ENCODE assay signal across 8 cellular contexts in the genomic region with DNA sequence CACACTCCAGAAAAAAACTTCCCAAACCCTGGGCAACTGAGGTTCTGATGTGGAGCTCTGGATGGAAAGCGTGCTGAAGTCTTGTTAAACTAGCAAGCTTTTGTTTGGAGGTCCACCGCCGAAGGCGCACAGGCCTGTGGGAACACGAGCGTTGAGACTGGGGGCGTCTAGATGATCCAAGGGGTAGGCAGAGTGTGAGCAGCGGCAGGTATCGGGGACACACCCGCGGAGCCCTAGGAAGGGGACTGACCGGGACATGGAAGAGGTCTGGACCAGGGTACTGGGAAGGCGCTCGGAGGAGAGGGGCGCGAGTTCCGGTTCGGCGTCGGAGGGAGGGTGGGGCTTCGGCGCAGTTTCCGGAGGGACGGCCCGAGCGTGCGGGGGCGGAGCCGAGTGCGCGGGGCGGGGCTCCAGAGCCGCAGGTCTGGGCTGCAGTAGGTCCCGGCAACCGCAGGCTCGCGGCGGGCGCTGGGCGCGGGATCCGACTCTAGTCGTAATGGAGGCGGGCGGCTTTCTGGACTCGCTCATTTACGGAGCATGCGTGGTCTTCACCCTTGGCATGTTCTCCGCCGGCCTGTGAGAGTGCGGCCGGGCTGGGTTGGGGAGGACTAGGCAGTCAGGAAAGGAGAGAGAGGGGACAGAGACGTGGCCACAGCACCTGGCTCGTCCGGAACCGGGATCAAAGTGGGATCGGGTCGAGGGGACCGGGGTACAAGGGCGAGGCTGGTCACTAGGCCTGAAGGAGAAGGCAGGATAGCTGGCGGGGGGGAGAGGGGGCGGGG. TPM values are rescaled to one million over a fixed set of nuclear protein-coding genes. Genes with fewer than 3 reads are reported as not detected.
DNase-seq lines count a peak whose midpoint lies in the region; ATAC-seq and TF ChIP-seq lines count a peak whose summit lies in the region.

Gene SLC50A1 (plus strand): TSS at position 437 of the 782 bp plus-strand sequence. CDS start 60 bp downstream, at position 497.

- intact Hi-C loops in activated CD4-positive, alpha-beta T cell treated with anti-CD3 and anti-CD28 coated beads, Interleukin-2, amount 10 ng/mL, durations not matched to agents 24 days and 14 days (cut with micrococcal nuclease): loop anchor here (1.0 to 5.0 kb wide), 4 partner anchors 8 to 153 kb away; partner anchors contain the start of genes EFNA1, FLAD1 and ZBTB7B
- intact Hi-C loops in colonic mucosa (cut with DNase I): no loop called here

- H3K4me2 ChIP-seq in BLaER1: peak within 1 kb of the TSS; percentile 89

- peak within 1 kb of the TSS; percentile 98 for H3K27ac Mint-ChIP-seq in activated CD4-positive, alpha-beta T cell treated with anti-CD3 and anti-CD28 coated beads, Interleukin-2, amount 10 ng/mL, durations not matched to agents 24 days and 14 days

- H3K9ac ChIP-seq in BLaER1 (peak within 1 kb of the TSS; percentile 84), colonic mucosa (ENCODE audit: low read depth in 2 of 2, low read length in 2 of 2) (peak within 1 kb of the TSS; percentile 97)

- no peaks in the 10 kb centered on the region for H3K27me3 ChIP-seq in BLaER1
- H3K27me3 ChIP-seq in colonic mucosa: no peaks in the 10 kb centered on the region

- peak; percentile 97 for DNase-seq in NCI-H69 (lab: John Stamatoyannopoulos, UW)
- DNase-seq in activated CD4-positive, alpha-beta T cell treated with anti-CD3 and anti-CD28 coated beads, Interleukin-2, amount 10 ng/mL, durations not matched to agents 24 days and 14 days: peak; percentile 98
- peak; percentile 95 for DNase-seq in colonic mucosa
- DNase-seq in left lobe of liver (ENCODE audit: low spot score): peak; percentile 95
- DNase-seq in stimulated activated CD4-positive, alpha-beta T cell treated with anti-CD3 and anti-CD28 coated beads, Interleukin-2, amount 100 ng/mL, for 24 hours: peak; percentile 93 to 97

- no peaks in the 10 kb centered on the region for H4K20me1 ChIP-seq in BLaER1

- peak within 1 kb of the TSS; percentile 91 for H3K27ac ChIP-seq in BLaER1
- peak within 1 kb of the TSS; percentile 98 for H3K27ac ChIP-seq in colonic mucosa

- H3K36me3 Mint-ChIP-seq in activated CD4-positive, alpha-beta T cell treated with anti-CD3 and anti-CD28 coated beads, Interleukin-2, amount 10 ng/mL, durations not matched to agents 24 days and 14 days (ENCODE audit: low read depth): peaks cover 30% of the 10 kb centered on the region

- peaks cover 59% of the 10 kb centered on the region for H3K36me3 ChIP-seq in BLaER1
- H3K36me3 ChIP-seq in colonic mucosa: peaks cover 6% of the 10 kb centered on the region

- ATAC-seq in GM19351 (IDR thresholded peaks at IDR 0.05; ENCODE audit: unreplicated experiment): peak; percentile 71
- peak; percentile 74 for ATAC-seq in HG03521 (IDR thresholded peaks at IDR 0.05; ENCODE audit: unreplicated experiment)
- ATAC-seq in left lobe of liver: peak; percentile 75

- no peaks in the 10 kb centered on the region for H3K9me3 ChIP-seq in BLaER1
- H3K9me3 ChIP-seq in colonic mucosa: no peaks in the 10 kb centered on the region

- peak; percentile 21 for TF ChIP-seq CTCF in colonic mucosa (IDR thresholded peaks at IDR 0.05)

- H3K4me3 ChIP-seq in BLaER1: peak within 1 kb of the TSS; percentile 80
- H3K4me3 ChIP-seq in colonic mucosa: peak within 1 kb of the TSS; percentile 45

- peaks cover 44% of the 10 kb centered on the region for H3K4me1 Mint-ChIP-seq in activated CD4-positive, alpha-beta T cell treated with anti-CD3 and anti-CD28 coated beads, Interleukin-2, amount 10 ng/mL, durations not matched to agents 24 days and 14 days

- peak within 1 kb of the TSS; percentile 98 for H3K4me3 Mint-ChIP-seq in activated CD4-positive, alpha-beta T cell treated with anti-CD3 and anti-CD28 coated beads, Interleukin-2, amount 10 ng/mL, durations not matched to agents 24 days and 14 days

- peaks cover 64% of the 10 kb centered on the region for H3K4me1 ChIP-seq in BLaER1
- peaks cover 20% of the 10 kb centered on the region for H3K4me1 ChIP-seq in colonic mucosa

- peaks cover 6% of the 10 kb centered on the region for H3K27me3 Mint-ChIP-seq in activated CD4-positive, alpha-beta T cell treated with anti-CD3 and anti-CD28 coated beads, Interleukin-2, amount 10 ng/mL, durations not matched to agents 24 days and 14 days

- H3K9me3 Mint-ChIP-seq in activated CD4-positive, alpha-beta T cell treated with anti-CD3 and anti-CD28 coated beads, Interleukin-2, amount 10 ng/mL, durations not matched to agents 24 days and 14 days: no peaks in the 10 kb centered on the region

RNA-seq across cellular contexts. Expression of gene SLC50A1, which starts in this region (rescaled TPM):
- 46.2 and 46.3 TPM in 2 replicates for total RNA-seq in activated CD4-positive, alpha-beta T cell treated with anti-CD3 and anti-CD28 coated beads, Interleukin-2, amount 10 ng/mL, durations not matched to agents 24 days and 14 days
- total RNA-seq in colonic mucosa (100 to 1,000 TPM; 102 to 130 TPM), left lobe of liver (22.4 TPM)

Comparison
In these comparisons a context has a peak if more than half of its experiments do, and no peak if none do; other contexts are left out.
1. Peak in every context shown above with its lines: DNase-seq, ATAC-seq, H3K4me3 ChIP-seq and H3K27ac ChIP-seq.